Comparison of ENCODE assay signal across 24 cellular contexts in genomic region chr22:16845881-16846280, GRCh38. TPM values are rescaled to one million over a fixed set of nuclear protein-coding genes. Genes with fewer than 3 reads are reported as not detected.
"Had no signal": no experiment of that assay in that cellular context is flagged by ENCODE, and none has a peak within 500 bp of the region (broad histone marks: within the 10 kb centered on the region; RNA-seq: fewer than 3 reads in every experiment).

No MANE protein-coding gene starts in this region.

- H3K9me3 ChIP-seq: SJSA1 had no signal

- H3K4me3 ChIP-seq: SJSA1, SK-N-MC had no signal

- FAIRE-seq: RCC 7860 had no signal

- H3K36me3 ChIP-seq: SJSA1 had no signal

- H3K27ac ChIP-seq: SJSA1, SK-N-MC had no signal

- H3K36me3 Mint-ChIP-seq: IgD-negative memory B cell had no signal

- H3K4me1 ChIP-seq: SJSA1 had no signal

- H3K27me3 ChIP-seq: SJSA1 had no signal

- DNase-seq: KBM-7, MV-4-11, NCI-H1092, NCI-H1105 treated with DMSO at 0.1 percent for 48 hours, NCI-H1417 treated with DMSO at 0.1 percent for 48 hours, NCI-H146, NCI-H1694 treated with DMSO at 0.1 percent for 48 hours, NCI-H1930, NCI-H2081, NCI-H2107, NCI-H2227 treated with DMSO at 0.1 percent for 48 hours, NCI-H524 treated with DMSO at 0.1 percent for 48 hours, NCI-H69, NCI-H774, Right ventricle myocardium superior, RPMI8226, SIG-M5 had no signal

RNA-seq across cellular contexts. Expression of gene XKR3, which starts 20.7 kb away (rescaled TPM):
- total RNA-seq: LHCN-M2, MCF 10A, NCI-H460, Right ventricle myocardium superior, SJSA1 had no signal
- polyA plus RNA-seq: IgD-negative memory B cell had no signal
